Comparison of ENCODE assay signal across 30 cellular contexts in the genomic region with DNA sequence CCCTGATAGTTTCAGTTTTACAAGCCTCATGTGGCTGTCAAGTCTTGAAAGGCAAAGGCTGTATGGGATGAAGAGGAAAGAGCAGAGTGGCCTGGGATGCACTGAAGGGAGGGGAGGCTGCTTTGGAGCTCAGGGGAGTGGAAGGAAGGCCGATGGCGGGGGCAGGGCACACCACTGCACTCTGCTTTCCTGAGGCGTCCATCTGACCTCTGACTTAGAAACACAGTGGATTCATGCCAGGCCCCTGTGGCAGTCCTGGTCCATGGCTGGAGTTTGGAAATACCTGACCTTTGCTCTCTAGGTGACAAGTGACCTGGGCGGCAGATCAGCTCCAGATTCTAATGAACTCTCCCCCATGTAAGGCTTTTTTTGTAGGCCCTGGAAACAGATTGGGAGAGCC.
"Had no signal": no experiment of that assay in that cellular context is flagged by ENCODE, and none has a peak within 500 bp of the region (broad histone marks: within the 10 kb centered on the region; RNA-seq: fewer than 3 reads in every experiment).

No MANE protein-coding gene starts in this region.

- H3K27me3 Mint-ChIP-seq: activated CD8-positive, alpha-beta T cell treated with anti-CD3 and anti-CD28 coated beads for 36 hours; activated naive CD4-positive, alpha-beta T cell treated with anti-CD3 and anti-CD28 coated beads, Interleukin-2, amount 50 U/mL, for 24 hours; central memory CD8-positive, alpha-beta T cell; natural killer cell treated with Interleukin-12 subunit alpha and Interleukin-12 subunit beta and Interleukin-15 and Interleukin-18, amount 100 ng/mL, for 72 hours had no signal

- H3K27ac ChIP-seq: epithelial cell of prostate, gastroesophageal sphincter, lower lobe of right lung, skin epidermis, stomach, suprapubic skin, tibial nerve had no signal

- H3K4me3 ChIP-seq: gastroesophageal sphincter, lower lobe of right lung, mucosa of descending colon, skin epidermis, stomach, suprapubic skin, tibial nerve had no signal

- ATAC-seq: activated CD8-positive, alpha-beta T cell treated with anti-CD3 and anti-CD28 coated beads for 36 hours; gastroesophageal sphincter; left colon; lower lobe of right lung; mucosa of descending colon; natural killer cell treated with Interleukin-12 subunit alpha and Interleukin-12 subunit beta and Interleukin-15 and Interleukin-18, amount 100 ng/mL, for 72 hours; sciatic nerve had no signal

- H3K9me3 Mint-ChIP-seq: activated CD8-positive, alpha-beta T cell treated with anti-CD3 and anti-CD28 coated beads for 36 hours; activated naive CD4-positive, alpha-beta T cell treated with anti-CD3 and anti-CD28 coated beads, Interleukin-2, amount 50 U/mL, for 24 hours; activated T-helper 2 cell treated with anti-CD3 and anti-CD28 coated beads, Interferon-gamma antibody, Interleukin-2, Interleukin-4, amounts not matched to agents 10 μg/mL and 5 μg/mL and 100 μg/mL, durations not matched to agents 14 hours and 24 hours and 36 hours; central memory CD8-positive, alpha-beta T cell; immature natural killer cell; natural killer cell treated with Interleukin-12 subunit alpha and Interleukin-12 subunit beta and Interleukin-15 and Interleukin-18, amount 100 ng/mL, for 72 hours had no signal

- H3K27ac Mint-ChIP-seq: activated CD8-positive, alpha-beta T cell treated with anti-CD3 and anti-CD28 coated beads for 36 hours; activated naive CD4-positive, alpha-beta T cell treated with anti-CD3 and anti-CD28 coated beads, Interleukin-2, amount 50 U/mL, for 24 hours; activated T-helper 2 cell treated with anti-CD3 and anti-CD28 coated beads, Interferon-gamma antibody, Interleukin-2, Interleukin-4, amounts not matched to agents 10 μg/mL and 5 μg/mL and 100 μg/mL, durations not matched to agents 14 hours and 24 hours and 36 hours; natural killer cell treated with Interleukin-12 subunit alpha and Interleukin-12 subunit beta and Interleukin-15 and Interleukin-18, amount 100 ng/mL, for 72 hours had no signal

- H3K4me1 Mint-ChIP-seq: activated naive CD4-positive, alpha-beta T cell treated with anti-CD3 and anti-CD28 coated beads, Interleukin-2, amount 50 U/mL, for 24 hours; central memory CD8-positive, alpha-beta T cell; immature natural killer cell had no signal

- H3K27me3 ChIP-seq: gastroesophageal sphincter, stomach, suprapubic skin, tibial nerve had no signal

- H3K9me3 ChIP-seq: gastroesophageal sphincter, lower lobe of right lung, mucosa of descending colon, stomach, suprapubic skin, tibial nerve had no signal

- H3K4me1 ChIP-seq: lower lobe of right lung had no signal

- DNase-seq: activated CD4-positive, alpha-beta T cell treated with anti-CD3 and anti-CD28 coated beads, Interleukin-2, amount 50 U/mL, for 1 hour; activated CD8-positive, alpha-beta T cell treated with anti-CD3 and anti-CD28 coated beads for 36 hours; activated T-cell treated with anti-CD3 and anti-CD28 coated beads, Interleukin-2, amount 50 U/mL, for 48 hours; anterior cingulate cortex; dermis blood vessel endothelial cell; effector CD8-positive, alpha-beta T cell; hypothalamus; immature natural killer cell; kidney; left colon; lower lobe of right lung; mesendoderm; mucosa of descending colon; stimulated activated CD4-positive, alpha-beta T cell treated with anti-CD3 and anti-CD28 coated beads, Interleukin-12 subunit alpha, Interleukin-12 subunit beta, amount 100 ng/mL, for 4 hours; stimulated activated CD4-positive, alpha-beta T cell treated with anti-CD3 and anti-CD28 coated beads, Interleukin-4, amount 100 ng/mL, for 1 hour; stomach; T1000 had no signal

- H3K36me3 Mint-ChIP-seq: natural killer cell treated with Interleukin-12 subunit alpha and Interleukin-12 subunit beta and Interleukin-15 and Interleukin-18, amount 100 ng/mL, for 72 hours had no signal

- FAIRE-seq: bronchial epithelial cell, colon, endometrium, kidney had no signal

- H3K4me3 Mint-ChIP-seq: activated CD8-positive, alpha-beta T cell treated with anti-CD3 and anti-CD28 coated beads for 36 hours; activated naive CD4-positive, alpha-beta T cell treated with anti-CD3 and anti-CD28 coated beads, Interleukin-2, amount 50 U/mL, for 24 hours; central memory CD8-positive, alpha-beta T cell; immature natural killer cell; natural killer cell treated with Interleukin-12 subunit alpha and Interleukin-12 subunit beta and Interleukin-15 and Interleukin-18, amount 100 ng/mL, for 72 hours had no signal
